Comparison of ENCODE assay signal across 1 cellular context in the genomic region with DNA sequence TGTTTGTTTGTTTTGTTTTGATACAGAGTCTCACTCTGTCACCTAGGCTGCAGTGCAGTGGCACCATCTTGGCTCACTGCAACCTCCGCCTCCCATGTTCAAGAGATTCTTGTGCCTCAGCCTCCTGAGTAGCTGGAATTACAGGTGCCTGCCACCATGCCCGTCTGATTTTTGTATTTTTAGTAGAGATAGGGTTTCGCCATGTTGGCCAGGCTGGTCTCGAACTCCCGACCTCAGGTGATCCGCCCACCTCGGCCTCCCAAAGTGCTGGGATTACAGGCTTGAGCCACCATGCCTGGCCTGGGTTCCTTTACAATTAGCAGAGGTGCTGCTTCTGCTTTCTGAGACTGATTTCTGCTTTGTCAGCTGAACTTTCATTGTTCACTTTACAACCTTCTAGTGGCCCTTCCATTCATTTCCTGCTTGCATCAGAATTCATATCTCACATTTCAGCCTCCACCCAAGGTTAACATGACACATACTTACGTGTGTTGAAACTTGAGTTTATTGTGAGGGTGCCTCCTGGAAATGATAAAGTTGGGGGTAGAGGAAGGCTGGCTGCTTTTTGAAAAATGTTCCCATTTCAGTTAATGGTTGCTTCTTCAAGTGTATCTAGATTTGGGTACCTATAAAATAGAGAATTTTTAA.
A peak's percentile ranks its signal among the peaks of the same experiment; 100 is the strongest.
TF ChIP-seq lines count a peak whose summit lies in the region.

No MANE protein-coding gene starts in this region.

TF ChIP-seq in endothelial cell of umbilical vein, 7 proteins besides CTCF, POLR2A, EP300 and RAD21:
- TF ChIP-seq GATA2 (IDR thresholded peaks at IDR 0.05; ENCODE audit: insufficient read depth, insufficient read length, low read depth, low read length) = peak; percentile 39
- peak; percentile 67 for TF ChIP-seq FOS (IDR thresholded peaks at IDR 0.05; ENCODE audit: borderline replicate concordance, insufficient read depth, low read length)
- peak; percentile 47 for TF ChIP-seq JUN (IDR thresholded peaks at IDR 0.05; ENCODE audit: borderline replicate concordance, insufficient read depth, insufficient read length, low read depth)
TF ChIP-seq in endothelial cell of umbilical vein: peak in this region for 3; not testable (repeated sequence) for 4.
